15 cellular contexts compared by ENCODE assay signal in the genomic region with DNA sequence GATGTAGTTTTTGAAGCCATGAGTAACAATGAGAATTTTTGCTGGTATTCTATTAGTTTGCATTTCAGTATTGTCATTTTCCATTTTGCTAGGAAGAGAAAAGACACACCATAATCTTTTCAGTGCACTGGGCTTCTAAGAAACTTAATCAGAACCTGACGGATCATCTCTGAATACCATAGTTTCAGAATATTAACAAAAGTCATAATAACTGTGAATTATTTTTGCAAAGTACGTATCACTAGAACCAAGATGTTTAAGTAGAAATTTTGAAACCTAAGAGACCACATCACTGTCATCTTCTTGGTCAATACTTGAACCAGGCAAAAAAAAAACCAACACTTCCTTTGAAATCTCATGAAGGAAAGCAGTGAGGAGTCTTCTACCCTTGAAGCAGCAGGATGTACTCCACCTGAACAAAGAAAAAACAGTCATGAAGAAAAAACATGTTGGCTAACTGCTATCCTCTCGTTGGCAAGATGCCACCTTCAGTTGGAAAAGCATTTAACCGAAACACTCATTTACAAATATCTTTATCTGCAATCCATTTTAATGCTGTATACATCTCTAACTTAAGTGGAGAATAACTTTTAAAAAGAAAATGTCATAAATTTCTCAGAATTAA.
DNase-seq lines count a peak whose midpoint lies in the region; ATAC-seq and TF ChIP-seq lines count a peak whose summit lies in the region.
"Had no signal": no experiment of that assay in that cellular context is flagged by ENCODE, and none has a peak within 500 bp of the region (broad histone marks: within the 10 kb centered on the region; RNA-seq: fewer than 3 reads in every experiment).

No MANE protein-coding gene starts in this region.

- DNase-seq in NCI-H1092 treated with DMSO at 0.1 percent for 48 hours (lab: John Stamatoyannopoulos, UW) (peak; percentile 35), NCI-H1092 (lab: John Stamatoyannopoulos, UW) (no peak), NCI-H1105 treated with DMSO at 0.1 percent for 48 hours (lab: John Stamatoyannopoulos, UW) (peak; percentile 82), natural killer cell (no peak), AG08396 (ENCODE audit: low spot score) (no peak), NOMO-1 treated with DMSO at 0.1 percent for 48 hours (lab: John Stamatoyannopoulos, UW; ENCODE audit: unreplicated experiment) (no peak)
- DNase-seq in activated T-helper 1 cell treated with anti-CD3 and anti-CD28 coated beads, Interleukin-12 subunit alpha, Interleukin-12 subunit beta, Interleukin-2, Interleukin-4 antibody, amounts not matched to agents 30 ng/mL and 10 ng/mL and 1 ng/mL, durations not matched to agents 14 hours and 24 hours and 36 hours (ENCODE audit: low spot score): no peak
- DNase-seq: foreskin keratinocyte, IMR-90, Right ventricle myocardium superior had no signal

- H3K4me3 Mint-ChIP-seq in activated T-helper 1 cell treated with anti-CD3 and anti-CD28 coated beads, Interleukin-12 subunit alpha, Interleukin-12 subunit beta, Interleukin-2, Interleukin-4 antibody, amounts not matched to agents 30 ng/mL and 10 ng/mL and 1 ng/mL, durations not matched to agents 14 hours and 24 hours and 36 hours: peak overlapping the region; percentile 23
- H3K4me3 Mint-ChIP-seq in natural killer cell: no peak overlapping the region
- H3K4me3 Mint-ChIP-seq: dendritic cell treated with granulocyte-macrophage colony-stimulating factor and Interleukin-4, amounts not matched to agents 40 ng/mL and 50 ng/mL, for 4 days; type B pancreatic cell had no signal

- intact Hi-C loops in activated T-helper 1 cell treated with anti-CD3 and anti-CD28 coated beads, Interleukin-12 subunit alpha, Interleukin-12 subunit beta, Interleukin-2, Interleukin-4 antibody, amounts not matched to agents 30 ng/mL and 10 ng/mL and 1 ng/mL, durations not matched to agents 14 hours and 24 hours and 36 hours (cut with micrococcal nuclease): loop anchor here (1.0 to 5.0 kb wide), 2 partner anchors 8 to 39 kb away; no protein-coding TSS in a partner anchor
- intact Hi-C loops in natural killer cell (cut with micrococcal nuclease): loop anchor here (5.0 kb wide), 1 partner anchor 39 kb away; no protein-coding TSS in a partner anchor

- peak overlapping the region; percentile 55 for H3K27ac Mint-ChIP-seq in activated T-helper 1 cell treated with anti-CD3 and anti-CD28 coated beads, Interleukin-12 subunit alpha, Interleukin-12 subunit beta, Interleukin-2, Interleukin-4 antibody, amounts not matched to agents 30 ng/mL and 10 ng/mL and 1 ng/mL, durations not matched to agents 14 hours and 24 hours and 36 hours
- peak overlapping the region; percentile 30 to 41 for H3K27ac Mint-ChIP-seq in natural killer cell
- H3K27ac Mint-ChIP-seq: dendritic cell treated with granulocyte-macrophage colony-stimulating factor and Interleukin-4, amounts not matched to agents 40 ng/mL and 50 ng/mL, for 4 days had no signal

- H3K27me3 Mint-ChIP-seq in activated T-helper 1 cell treated with anti-CD3 and anti-CD28 coated beads, Interleukin-12 subunit alpha, Interleukin-12 subunit beta, Interleukin-2, Interleukin-4 antibody, amounts not matched to agents 30 ng/mL and 10 ng/mL and 1 ng/mL, durations not matched to agents 14 hours and 24 hours and 36 hours (ENCODE audit: insufficient read depth): no peaks in the 10 kb centered on the region
- no peaks in the 10 kb centered on the region for H3K27me3 Mint-ChIP-seq in natural killer cell (ENCODE audit: low read depth in 2 of 2)
- H3K27me3 Mint-ChIP-seq: dendritic cell treated with granulocyte-macrophage colony-stimulating factor and Interleukin-4, amounts not matched to agents 40 ng/mL and 50 ng/mL, for 4 days; type B pancreatic cell had no signal

- ATAC-seq in natural killer cell (no peak), GM21619 (IDR thresholded peaks at IDR 0.05; ENCODE audit: unreplicated experiment) (no peak)
- ATAC-seq: A549, foreskin keratinocyte, HCT116 had no signal

- no peaks in the 10 kb centered on the region for H3K9me3 Mint-ChIP-seq in activated T-helper 1 cell treated with anti-CD3 and anti-CD28 coated beads, Interleukin-12 subunit alpha, Interleukin-12 subunit beta, Interleukin-2, Interleukin-4 antibody, amounts not matched to agents 30 ng/mL and 10 ng/mL and 1 ng/mL, durations not matched to agents 14 hours and 24 hours and 36 hours
- no peaks in the 10 kb centered on the region for H3K9me3 Mint-ChIP-seq in natural killer cell
- H3K9me3 Mint-ChIP-seq: dendritic cell treated with granulocyte-macrophage colony-stimulating factor and Interleukin-4, amounts not matched to agents 40 ng/mL and 50 ng/mL, for 4 days; type B pancreatic cell had no signal

- no peak for TF ChIP-seq CTCF in natural killer cell (IDR thresholded peaks at IDR 0.05)

- H3K36me3 Mint-ChIP-seq in activated T-helper 1 cell treated with anti-CD3 and anti-CD28 coated beads, Interleukin-12 subunit alpha, Interleukin-12 subunit beta, Interleukin-2, Interleukin-4 antibody, amounts not matched to agents 30 ng/mL and 10 ng/mL and 1 ng/mL, durations not matched to agents 14 hours and 24 hours and 36 hours (ENCODE audit: low read depth): peaks cover 7% of the 10 kb centered on the region
- no peaks in the 10 kb centered on the region for H3K36me3 Mint-ChIP-seq in natural killer cell
- H3K36me3 Mint-ChIP-seq: type B pancreatic cell had no signal

- H3K4me1 Mint-ChIP-seq in activated T-helper 1 cell treated with anti-CD3 and anti-CD28 coated beads, Interleukin-12 subunit alpha, Interleukin-12 subunit beta, Interleukin-2, Interleukin-4 antibody, amounts not matched to agents 30 ng/mL and 10 ng/mL and 1 ng/mL, durations not matched to agents 14 hours and 24 hours and 36 hours (ENCODE audit: low read depth): peaks cover 56% of the 10 kb centered on the region
- H3K4me1 Mint-ChIP-seq in natural killer cell: peaks cover 65 to 69% of the 10 kb centered on the region in 2 donors

Comparison
In these comparisons a context has a peak if more than half of its experiments do, and no peak if none do; other contexts are left out.
1. DNase-seq: peak in NCI-H1092 treated with DMSO at 0.1 percent for 48 hours (single experiment) and NCI-H1105 treated with DMSO at 0.1 percent for 48 hours (single experiment); none in NCI-H1092 (single experiment), activated T-helper 1 cell treated with anti-CD3 and anti-CD28 coated beads, Interleukin-12 subunit alpha, Interleukin-12 subunit beta, Interleukin-2, Interleukin-4 antibody, amounts not matched to agents 30 ng/mL and 10 ng/mL and 1 ng/mL, durations not matched to agents 14 hours and 24 hours and 36 hours (single experiment), natural killer cell (single experiment), AG08396 (single experiment) and NOMO-1 treated with DMSO at 0.1 percent for 48 hours (single experiment).